ENCODE assay signal across 26 cellular contexts in genomic region chr10:33307835-33308234, GRCh38.
"Had no signal": no experiment of that assay in that cellular context is flagged by ENCODE, and none has a peak within 500 bp of the region (broad histone marks: within the 10 kb centered on the region; RNA-seq: fewer than 3 reads in every experiment).

No MANE protein-coding gene starts in this region.

- H3K4me1 Mint-ChIP-seq: naive B cell had no signal

- H3K27me3 ChIP-seq: esophagus squamous epithelium, gastrocnemius medialis, heart right ventricle, left lung had no signal

- FAIRE-seq: colon, keratinocyte had no signal

- H3K4me3 Mint-ChIP-seq: mesothelial cell of epicardium, naive B cell had no signal

- H3K36me3 Mint-ChIP-seq: naive B cell had no signal

- DNase-seq: dermis blood vessel endothelial cell; dorsolateral prefrontal cortex; effector CD4-positive, alpha-beta T cell; effector memory CD4-positive, alpha-beta T cell; erythroblast; esophagus squamous epithelium; foreskin fibroblast; foreskin melanocyte; gastrocnemius medialis; glutamatergic neuron; head of caudate nucleus; heart right ventricle; hippocampal formation; left cardiac atrium; left lung; left ventricle myocardium superior; lower lobe of right lung; mesenchymal stem cell; mucosa of descending colon; naive B cell had no signal

- H3K4me3 ChIP-seq: coronary artery, dorsolateral prefrontal cortex, esophagus squamous epithelium, gastrocnemius medialis, heart right ventricle, left lung, lower lobe of right lung, mucosa of descending colon had no signal

- ATAC-seq: esophagus mucosa, gastrocnemius medialis, heart right ventricle, left cardiac atrium, left lung, left ventricle myocardium superior, lower lobe of right lung, mucosa of descending colon had no signal

- H3K27ac Mint-ChIP-seq: mesothelial cell of epicardium, naive B cell had no signal

- H3K36me3 ChIP-seq: esophagus squamous epithelium, gastrocnemius medialis, left lung, lower lobe of right lung had no signal

- H3K9me3 ChIP-seq: esophagus squamous epithelium, gastrocnemius medialis, left lung, lower lobe of right lung, mucosa of descending colon had no signal

- H3K27ac ChIP-seq: coronary artery, dorsolateral prefrontal cortex, epithelial cell of prostate, lower lobe of right lung had no signal
